ENCODE assay signal across 15 cellular contexts in genomic region chr15:83767786-83768185, GRCh38.
"Had no signal": no experiment of that assay in that cellular context is flagged by ENCODE, and none has a peak within 500 bp of the region (broad histone marks: within the 10 kb centered on the region; RNA-seq: fewer than 3 reads in every experiment).

No MANE protein-coding gene starts in this region.

- H3K9me3 ChIP-seq: gastrocnemius medialis, heart left ventricle, transverse colon, vagina had no signal

- H3K4me3 ChIP-seq: gastrocnemius medialis, heart left ventricle, transverse colon, vagina had no signal

- DNase-seq: activated CD4-positive, alpha-beta T cell treated with anti-CD3 and anti-CD28 coated beads, Interleukin-2, amount 50 U/mL, for 4 hours; activated naive CD4-positive, alpha-beta T cell; activated naive CD8-positive, alpha-beta T cell treated with anti-CD3 and anti-CD28 coated beads, Interleukin-2, amount 10 ng/mL, durations not matched to agents 7 days and 5 days; activated T-cell treated with anti-CD3 and anti-CD28 coated beads for 4 hours; effector CD8-positive, alpha-beta T cell; gastrocnemius medialis; heart left ventricle; immature natural killer cell; natural killer cell; nucleus accumbens; stimulated activated CD4-positive, alpha-beta T cell treated with anti-CD3 and anti-CD28 coated beads, Interleukin-4, amount 100 ng/mL, for 1 hour; stimulated activated naive B cell treated with anti-CD40 and anti-IgM and Interleukin-4, amounts not matched to agents 10 μg/mL and 1 μg/mL and 100 μg/mL, for 72 hours; substantia nigra; transverse colon had no signal

- H3K36me3 ChIP-seq: gastrocnemius medialis, heart left ventricle, transverse colon, vagina had no signal

- H3K27ac ChIP-seq: gastrocnemius medialis, transverse colon, vagina had no signal

- ATAC-seq: gastrocnemius medialis; natural killer cell; stimulated activated naive B cell treated with anti-CD40 and anti-IgM and Interleukin-4, amounts not matched to agents 10 μg/mL and 1 μg/mL and 100 μg/mL, for 72 hours had no signal

- H3K4me1 ChIP-seq: gastrocnemius medialis had no signal

- H3K27me3 ChIP-seq: gastrocnemius medialis, heart left ventricle, transverse colon, vagina had no signal
